ENCODE assay signal across 11 cellular contexts in genomic region chr16:26598061-26598460, GRCh38.
A peak's percentile ranks its signal among the peaks of the same experiment; 100 is the strongest.
DNase-seq lines count a peak whose midpoint lies in the region; ATAC-seq and TF ChIP-seq lines count a peak whose summit lies in the region.
"Had no signal": no experiment of that assay in that cellular context is flagged by ENCODE, and none has a peak within 500 bp of the region (broad histone marks: within the 10 kb centered on the region; RNA-seq: fewer than 3 reads in every experiment).

No MANE protein-coding gene starts in this region.

- H3K4me1 ChIP-seq in DND-41 (ENCODE audit: insufficient read depth, low read length): peaks cover 9% of the 10 kb centered on the region
- H3K4me1 ChIP-seq in esophagus squamous epithelium: no peaks in the 10 kb centered on the region

- peak overlapping the region; percentile 91 for H3K27ac Mint-ChIP-seq in activated naive CD8-positive, alpha-beta T cell

- no peaks in the 10 kb centered on the region for H3K79me2 ChIP-seq in DND-41 (ENCODE audit: insufficient read depth, low read length)

- no peak overlapping the region for H3K9ac ChIP-seq in DND-41 (ENCODE audit: low read depth, low read length)

- no peak for TF ChIP-seq CTCF in DND-41 (IDR thresholded peaks at IDR 0.05; ENCODE audit: borderline replicate concordance, extremely low read depth, low read length, poor library complexity, severe bottlenecking)
- no peak for TF ChIP-seq CTCF in esophagus squamous epithelium (IDR thresholded peaks at IDR 0.05)
- TF ChIP-seq CTCF in GM13976 (IDR thresholded peaks at IDR 0.05; ENCODE audit: borderline replicate concordance, control extremely low read depth, extremely low read depth, insufficient read depth, missing control alignments): no peak

- no peaks in the 10 kb centered on the region for H3K9me3 ChIP-seq in DND-41 (ENCODE audit: insufficient read depth, low read length, severe bottlenecking)
- H3K9me3 ChIP-seq in esophagus squamous epithelium: no peaks in the 10 kb centered on the region

- no peaks in the 10 kb centered on the region for H3K27me3 Mint-ChIP-seq in activated naive CD8-positive, alpha-beta T cell

- ATAC-seq in DND-41 (ENCODE audit: insufficient read depth, low read depth) (peak; percentile 89), HG03432 (IDR thresholded peaks at IDR 0.05; ENCODE audit: unreplicated experiment) (no peak)
- ATAC-seq: sciatic nerve had no signal

- TF ChIP-seq POLR2A in esophagus squamous epithelium (IDR thresholded peaks at IDR 0.05): peak in 1 of 4 donors; percentile 11

- peak; percentile 69 for DNase-seq in DND-41
- DNase-seq in activated CD4-positive, alpha-beta T cell treated with anti-CD3 and anti-CD28 coated beads for 1 hour: peak; percentile 15
- peak; percentile 25 to 39 for DNase-seq in stimulated activated CD4-positive, alpha-beta T cell treated with anti-CD3 and anti-CD28 coated beads, Interleukin-2, amount 100 ng/mL, for 48 hours
- no peak for DNase-seq in SIG-M5 (lab: John Stamatoyannopoulos, UW)
- no peak for DNase-seq in esophagus squamous epithelium (lab: John Stamatoyannopoulos, UW)
- no peak for DNase-seq in GM13976 (ENCODE audit: low spot score)
- DNase-seq: NCI-H1092, T1000 had no signal

- no peaks in the 10 kb centered on the region for H3K9me3 Mint-ChIP-seq in activated naive CD8-positive, alpha-beta T cell (ENCODE audit: low read depth)

- 29 to 49% methylated on average over 5 of the region's 5 CpGs for WGBS in esophagus squamous epithelium, 2 donors

- H3K4me3 Mint-ChIP-seq in activated naive CD8-positive, alpha-beta T cell: peak overlapping the region; percentile 51

- peaks cover 4% of the 10 kb centered on the region for H3K27me3 ChIP-seq in DND-41 (ENCODE audit: insufficient read depth, low read length, poor library complexity)
- H3K27me3 ChIP-seq in esophagus squamous epithelium: no peaks in the 10 kb centered on the region

- no peaks in the 10 kb centered on the region for H4K20me1 ChIP-seq in DND-41 (ENCODE audit: insufficient read depth, low read length)

- H3K36me3 ChIP-seq in DND-41 (ENCODE audit: insufficient read depth, low read length): no peaks in the 10 kb centered on the region
- H3K36me3 ChIP-seq in esophagus squamous epithelium: no peaks in the 10 kb centered on the region

- no peak overlapping the region for H3K4me2 ChIP-seq in DND-41 (ENCODE audit: insufficient read depth, low read length)

- intact Hi-C loops in esophagus squamous epithelium (cut with DNase I): no loop called here

- no peaks in the 10 kb centered on the region for H3K36me3 Mint-ChIP-seq in activated naive CD8-positive, alpha-beta T cell

- in situ Hi-C loops in GM13976 (cut with MboI; ENCODE audit: low sequenced_read_pairs, unreplicated experiment): no loop called here

- H3K4me1 Mint-ChIP-seq in activated naive CD8-positive, alpha-beta T cell (ENCODE audit: low read depth): peaks cover 52% of the 10 kb centered on the region

- H3K27ac ChIP-seq in DND-41 (ENCODE audit: low read length): no peak overlapping the region
- no peak overlapping the region for H3K27ac ChIP-seq in esophagus squamous epithelium

- no peak overlapping the region for H3K4me3 ChIP-seq in DND-41 (ENCODE audit: low read depth in 1 of 2, low read length in 2 of 2)
- no peak overlapping the region for H3K4me3 ChIP-seq in esophagus squamous epithelium

- H2AFZ ChIP-seq in DND-41 (ENCODE audit: low read depth, low read length): no peak overlapping the region

Comparison
In these comparisons a context has a peak if more than half of its experiments do, and no peak if none do; other contexts are left out.
1. DNase-seq: peak in DND-41 (single experiment), activated CD4-positive, alpha-beta T cell treated with anti-CD3 and anti-CD28 coated beads for 1 hour (single experiment) and stimulated activated CD4-positive, alpha-beta T cell treated with anti-CD3 and anti-CD28 coated beads, Interleukin-2, amount 100 ng/mL, for 48 hours (2 of 2); none in SIG-M5 (single experiment), esophagus squamous epithelium (single experiment) and GM13976 (single experiment).